Comparison of ENCODE assay signal across 27 cellular contexts in the genomic region with DNA sequence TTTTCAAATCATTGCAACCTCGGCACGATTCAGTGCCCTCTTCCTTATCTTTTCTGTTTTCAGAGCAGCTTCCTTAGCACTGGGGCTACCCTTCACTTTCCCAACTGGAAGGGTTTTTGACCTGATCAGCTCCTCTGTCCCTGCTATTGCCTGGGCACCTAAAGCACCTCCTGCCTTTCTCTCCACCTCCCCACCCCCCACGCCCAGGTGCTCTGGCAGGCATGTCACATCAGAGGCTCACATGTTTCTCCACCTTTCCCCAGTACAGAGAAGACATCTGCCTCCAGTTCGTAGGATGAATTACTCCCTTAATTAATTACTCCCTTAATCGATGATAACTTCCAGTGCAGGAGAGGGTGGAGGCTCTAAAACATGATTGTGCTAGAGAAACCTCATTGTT.
DNase-seq lines count a peak whose midpoint lies in the region; ATAC-seq and TF ChIP-seq lines count a peak whose summit lies in the region.
"Had no signal": no experiment of that assay in that cellular context is flagged by ENCODE, and none has a peak within 500 bp of the region (broad histone marks: within the 10 kb centered on the region; RNA-seq: fewer than 3 reads in every experiment).

No MANE protein-coding gene starts in this region.

- H3K27me3 ChIP-seq in heart right ventricle (no peaks in the 10 kb centered on the region), right atrium auricular region (no peaks in the 10 kb centered on the region), lower lobe of right lung (ENCODE audit: low read depth) (no peaks in the 10 kb centered on the region), tibial artery (no peaks in the 10 kb centered on the region)
- H3K27me3 ChIP-seq: BE2C, MG63 had no signal

- no peak overlapping the region for H3K27ac Mint-ChIP-seq in activated T-helper 1 cell treated with anti-CD3 and anti-CD28 coated beads, Interleukin-12 subunit alpha, Interleukin-12 subunit beta, Interleukin-2, Interleukin-4 antibody, amounts not matched to agents 30 ng/mL and 10 ng/mL and 1 ng/mL, durations not matched to agents 14 hours and 24 hours and 36 hours
- H3K27ac Mint-ChIP-seq: CD14-positive monocyte; CD8-positive, alpha-beta memory T cell; HFFc6 had no signal

- no peak overlapping the region for H3K4me3 Mint-ChIP-seq in activated T-helper 1 cell treated with anti-CD3 and anti-CD28 coated beads, Interleukin-12 subunit alpha, Interleukin-12 subunit beta, Interleukin-2, Interleukin-4 antibody, amounts not matched to agents 30 ng/mL and 10 ng/mL and 1 ng/mL, durations not matched to agents 14 hours and 24 hours and 36 hours
- H3K4me3 Mint-ChIP-seq: CD14-positive monocyte; CD8-positive, alpha-beta memory T cell; HFFc6 had no signal

- H3K36me3 Mint-ChIP-seq in activated T-helper 1 cell treated with anti-CD3 and anti-CD28 coated beads, Interleukin-12 subunit alpha, Interleukin-12 subunit beta, Interleukin-2, Interleukin-4 antibody, amounts not matched to agents 30 ng/mL and 10 ng/mL and 1 ng/mL, durations not matched to agents 14 hours and 24 hours and 36 hours (ENCODE audit: low read depth), result no peaks in the 10 kb centered on the region
- H3K36me3 Mint-ChIP-seq: CD14-positive monocyte; CD8-positive, alpha-beta memory T cell had no signal

- H3K4me1 ChIP-seq in heart right ventricle (peaks cover 18 to 60% (median 50%) of the 10 kb centered on the region in 9 donors), right atrium auricular region (peaks cover 0 to 45% of the 10 kb centered on the region in 2 donors), lower lobe of right lung (peaks cover 38% of the 10 kb centered on the region), tibial artery (peaks cover 7 to 45% (median 39%) of the 10 kb centered on the region in 4 donors)
- H3K4me1 ChIP-seq: BE2C, HAP-1 had no signal

- H3K27ac ChIP-seq in heart right ventricle (peak overlapping the region in 7 of 10 donors; percentile 67 to 88 (median 80)), right atrium auricular region (no peak overlapping the region), lower lobe of right lung (peak overlapping the region; percentile 73), tibial artery (peak overlapping the region; percentile 85 to 86)
- H3K27ac ChIP-seq: 22Rv1 had no signal

- no peaks in the 10 kb centered on the region for H3K27me3 Mint-ChIP-seq in activated T-helper 1 cell treated with anti-CD3 and anti-CD28 coated beads, Interleukin-12 subunit alpha, Interleukin-12 subunit beta, Interleukin-2, Interleukin-4 antibody, amounts not matched to agents 30 ng/mL and 10 ng/mL and 1 ng/mL, durations not matched to agents 14 hours and 24 hours and 36 hours (ENCODE audit: insufficient read depth)
- H3K27me3 Mint-ChIP-seq: CD8-positive, alpha-beta memory T cell had no signal

- DNase-seq in NCI-H146 (lab: John Stamatoyannopoulos, UW) (peak; percentile 16), NCI-H146 treated with DMSO at 0.1 percent for 48 hours (lab: John Stamatoyannopoulos, UW; ENCODE audit: unreplicated experiment) (no peak), heart right ventricle (no peak), right atrium auricular region (ENCODE audit: low spot score) (no peak), lower lobe of right lung (no peak), tibial artery (peak in 1 of 2 donors; percentile 25)
- DNase-seq in activated T-helper 1 cell treated with anti-CD3 and anti-CD28 coated beads, Interleukin-12 subunit alpha, Interleukin-12 subunit beta, Interleukin-2, Interleukin-4 antibody, amounts not matched to agents 30 ng/mL and 10 ng/mL and 1 ng/mL, durations not matched to agents 14 hours and 24 hours and 36 hours (ENCODE audit: low spot score), result no peak
- DNase-seq: ACHN; BE2C; CD8-positive, alpha-beta memory T cell; DMS79 treated with DMSO at 0.1 percent for 48 hours; GF-D8; GOT3; HFFc6; KG1; MG63; NCI-H1105 treated with DMSO at 0.1 percent for 48 hours; NCI-H2029 treated with DMSO at 0.1 percent for 48 hours; NCI-H345; NCI-H510A treated with DMSO at 0.1 percent for 48 hours; NCI-H774; SHP77 treated with DMSO at 0.1 percent for 48 hours had no signal

- H3K9me3 ChIP-seq in heart right ventricle (no peaks in the 10 kb centered on the region), right atrium auricular region (no peaks in the 10 kb centered on the region), lower lobe of right lung (no peaks in the 10 kb centered on the region), tibial artery (no peaks in the 10 kb centered on the region)
- H3K9me3 ChIP-seq: BE2C, HAP-1, MG63 had no signal

- 77 to 82% methylated on average over 5 of the region's 5 CpGs for WGBS in heart right ventricle, 2 donors

- H3K9me3 Mint-ChIP-seq in activated T-helper 1 cell treated with anti-CD3 and anti-CD28 coated beads, Interleukin-12 subunit alpha, Interleukin-12 subunit beta, Interleukin-2, Interleukin-4 antibody, amounts not matched to agents 30 ng/mL and 10 ng/mL and 1 ng/mL, durations not matched to agents 14 hours and 24 hours and 36 hours, result no peaks in the 10 kb centered on the region
- H3K9me3 Mint-ChIP-seq: CD14-positive monocyte; CD8-positive, alpha-beta memory T cell; HFFc6 had no signal

- H3K4me3 ChIP-seq in heart right ventricle (no peak overlapping the region), right atrium auricular region (no peak overlapping the region), lower lobe of right lung (no peak overlapping the region), tibial artery (no peak overlapping the region)
- H3K4me3 ChIP-seq: HAP-1, MG63 had no signal

- H3K36me3 ChIP-seq in heart right ventricle, result peaks cover 0 to 4% (median 0%) of the 10 kb centered on the region in 9 donors
- no peaks in the 10 kb centered on the region for H3K36me3 ChIP-seq in right atrium auricular region
- H3K36me3 ChIP-seq in lower lobe of right lung, result no peaks in the 10 kb centered on the region
- no peaks in the 10 kb centered on the region for H3K36me3 ChIP-seq in tibial artery
- H3K36me3 ChIP-seq: BE2C, HAP-1, MG63 had no signal

- intact Hi-C loops in heart right ventricle (cut with DNase I), result no loop called here
- intact Hi-C loops in lower lobe of right lung (cut with DNase I), result no loop called here
- intact Hi-C loops in tibial artery (cut with DNase I; ENCODE audit: low total_unique reads), result no loop called here
- intact Hi-C loops in activated T-helper 1 cell treated with anti-CD3 and anti-CD28 coated beads, Interleukin-12 subunit alpha, Interleukin-12 subunit beta, Interleukin-2, Interleukin-4 antibody, amounts not matched to agents 30 ng/mL and 10 ng/mL and 1 ng/mL, durations not matched to agents 14 hours and 24 hours and 36 hours (cut with micrococcal nuclease), result no loop called here

- H3K4me1 Mint-ChIP-seq in activated T-helper 1 cell treated with anti-CD3 and anti-CD28 coated beads, Interleukin-12 subunit alpha, Interleukin-12 subunit beta, Interleukin-2, Interleukin-4 antibody, amounts not matched to agents 30 ng/mL and 10 ng/mL and 1 ng/mL, durations not matched to agents 14 hours and 24 hours and 36 hours (ENCODE audit: low read depth), result peaks cover 29% of the 10 kb centered on the region
- H3K4me1 Mint-ChIP-seq: CD14-positive monocyte had no signal

- ATAC-seq in heart right ventricle (no peak), lower lobe of right lung (no peak), esophagus mucosa (no peak)
- ATAC-seq: Panc1 had no signal

- TF ChIP-seq CTCF in heart right ventricle (IDR thresholded peaks at IDR 0.05) (no peak), right atrium auricular region (IDR thresholded peaks at IDR 0.05) (no peak), lower lobe of right lung (IDR thresholded peaks at IDR 0.05) (no peak), tibial artery (IDR thresholded peaks at IDR 0.05) (no peak)

Comparison
In these comparisons a context has a peak if more than half of its experiments do, and no peak if none do; other contexts are left out.
1. H3K27ac ChIP-seq: peak in heart right ventricle (7 of 10), lower lobe of right lung (single experiment) and tibial artery (2 of 2); none in right atrium auricular region (0 of 2).